Comparison of ENCODE assay signal across 26 cellular contexts in genomic region chr2:23548143-23548769, GRCh38.
A peak's percentile ranks its signal among the peaks of the same experiment; 100 is the strongest.
DNase-seq lines count a peak whose midpoint lies in the region; ATAC-seq, FAIRE-seq and TF ChIP-seq lines count a peak whose summit lies in the region.
"Had no signal": no experiment of that assay in that cellular context is flagged by ENCODE, and none has a peak within 500 bp of the region (broad histone marks: within the 10 kb centered on the region; RNA-seq: fewer than 3 reads in every experiment).

No MANE protein-coding gene starts in this region.

- peaks cover 9% of the 10 kb centered on the region for H3K36me3 Mint-ChIP-seq in glutamatergic neuron (ENCODE audit: unreplicated experiment)
- no peaks in the 10 kb centered on the region for H3K36me3 Mint-ChIP-seq in mesothelial cell of epicardium
- H3K36me3 Mint-ChIP-seq: CD4-positive, CD25-positive, alpha-beta regulatory T cell; immature natural killer cell had no signal

- peaks cover 65% of the 10 kb centered on the region for H3K4me1 Mint-ChIP-seq in glutamatergic neuron (ENCODE audit: low read depth, unreplicated experiment)
- H3K4me1 Mint-ChIP-seq in mesothelial cell of epicardium, result peaks cover 3% of the 10 kb centered on the region
- H3K4me1 Mint-ChIP-seq: immature natural killer cell had no signal

- peak; percentile 74 for FAIRE-seq in urothelium cell line (lab: Jason Lieb, UNC)
- FAIRE-seq: D721Med, pancreas had no signal

- H3K4me3 Mint-ChIP-seq in glutamatergic neuron (ENCODE audit: unreplicated experiment), result no peak overlapping the region
- H3K4me3 Mint-ChIP-seq in mesothelial cell of epicardium, result no peak overlapping the region
- H3K4me3 Mint-ChIP-seq: activated CD4-positive, alpha-beta T cell treated with anti-CD3 and anti-CD28 coated beads for 36 hours; activated naive CD4-positive, alpha-beta T cell treated with anti-CD3 and anti-CD28 coated beads for 36 hours; CD4-positive, CD25-positive, alpha-beta regulatory T cell; immature natural killer cell had no signal

- H3K27ac Mint-ChIP-seq in glutamatergic neuron (ENCODE audit: unreplicated experiment), result peak overlapping the region; percentile 36
- no peak overlapping the region for H3K27ac Mint-ChIP-seq in mesothelial cell of epicardium
- H3K27ac Mint-ChIP-seq: activated CD4-positive, alpha-beta T cell treated with anti-CD3 and anti-CD28 coated beads for 36 hours; activated naive CD4-positive, alpha-beta T cell treated with anti-CD3 and anti-CD28 coated beads for 36 hours; CD4-positive, CD25-positive, alpha-beta regulatory T cell; immature natural killer cell had no signal

- H3K27me3 Mint-ChIP-seq in glutamatergic neuron (ENCODE audit: unreplicated experiment) (peaks cover 8% of the 10 kb centered on the region), mesothelial cell of epicardium (ENCODE audit: low read depth) (no peaks in the 10 kb centered on the region)
- H3K27me3 Mint-ChIP-seq: activated CD4-positive, alpha-beta T cell treated with anti-CD3 and anti-CD28 coated beads for 36 hours; CD4-positive, CD25-positive, alpha-beta regulatory T cell had no signal

- H3K9me3 Mint-ChIP-seq in glutamatergic neuron (ENCODE audit: unreplicated experiment) (peaks cover 20% of the 10 kb centered on the region), mesothelial cell of epicardium (no peaks in the 10 kb centered on the region)
- H3K9me3 Mint-ChIP-seq: activated naive CD4-positive, alpha-beta T cell treated with anti-CD3 and anti-CD28 coated beads for 36 hours; immature natural killer cell had no signal

- no peak for TF ChIP-seq CTCF in glutamatergic neuron (IDR thresholded peaks at IDR 0.05; ENCODE audit: partially characterized antibody, unreplicated experiment)
- TF ChIP-seq CTCF in mesothelial cell of epicardium (IDR thresholded peaks at IDR 0.05; ENCODE audit: unreplicated experiment), result no peak

- intact Hi-C loops in Right ventricle myocardium inferior (cut with DNase I), result no loop called here
- intact Hi-C loops in left ventricle myocardium superior (cut with micrococcal nuclease), result no loop called here

- ATAC-seq in Right ventricle myocardium inferior (no peak), left ventricle myocardium superior (no peak), GM21528 (IDR thresholded peaks at IDR 0.05; ENCODE audit: low FRiP score, unreplicated experiment) (no peak)
- ATAC-seq: activated CD4-positive, alpha-beta T cell treated with anti-CD3 and anti-CD28 coated beads for 36 hours; gastrocnemius medialis; right cardiac atrium had no signal

- peak; percentile 53 for DNase-seq in Right ventricle myocardium inferior (ENCODE audit: missing footprints)
- DNase-seq in left ventricle myocardium superior, result no peak
- peak; percentile 22 for DNase-seq in NCI-H69 (lab: John Stamatoyannopoulos, UW)
- no peak for DNase-seq in glutamatergic neuron
- DNase-seq in urothelium cell line (ENCODE audit: low spot score), result no peak
- no peak for DNase-seq in stimulated activated CD8-positive, alpha-beta memory T cell treated with anti-CD3 and anti-CD28 coated beads, Interleukin-4, amount 100 ng/mL, for 48 hours
- DNase-seq in mesothelial cell of epicardium (ENCODE audit: low spot score in 2 of 2, unreplicated experiment in 2 of 2), result no peak
- DNase-seq: activated CD4-positive, alpha-beta T cell treated with anti-CD3 and anti-CD28 coated beads for 36 hours; activated naive CD4-positive, alpha-beta T cell treated with anti-CD3 and anti-CD28 coated beads for 36 hours; CD4-positive, CD25-positive, alpha-beta regulatory T cell; cortex of kidney; gastrocnemius medialis; hippocampal formation; immature natural killer cell; Karpas-422; mesendoderm; NCI-H187; pancreas; Peyer's patch; stimulated activated CD4-positive, alpha-beta T cell treated with anti-CD3 and anti-CD28 coated beads, Interleukin-12 subunit alpha, Interleukin-12 subunit beta, amount 100 ng/mL, for 4 hours; stimulated activated CD4-positive, alpha-beta T cell treated with anti-CD3 and anti-CD28 coated beads, Interleukin-4, amount 100 ng/mL, for 24 hours; stimulated activated naive CD4-positive, alpha-beta T cell; T-helper 2 cell had no signal

Comparison
In these comparisons a context has a peak if more than half of its experiments do, and no peak if none do; other contexts are left out.
1. DNase-seq: peak in Right ventricle myocardium inferior (single experiment) and NCI-H69 (single experiment); none in left ventricle myocardium superior (single experiment), glutamatergic neuron (single experiment), urothelium cell line (single experiment), stimulated activated CD8-positive, alpha-beta memory T cell treated with anti-CD3 and anti-CD28 coated beads, Interleukin-4, amount 100 ng/mL, for 48 hours (single experiment) and mesothelial cell of epicardium (0 of 2).